ENCODE assay signal across 8 cellular contexts in the genomic region with DNA sequence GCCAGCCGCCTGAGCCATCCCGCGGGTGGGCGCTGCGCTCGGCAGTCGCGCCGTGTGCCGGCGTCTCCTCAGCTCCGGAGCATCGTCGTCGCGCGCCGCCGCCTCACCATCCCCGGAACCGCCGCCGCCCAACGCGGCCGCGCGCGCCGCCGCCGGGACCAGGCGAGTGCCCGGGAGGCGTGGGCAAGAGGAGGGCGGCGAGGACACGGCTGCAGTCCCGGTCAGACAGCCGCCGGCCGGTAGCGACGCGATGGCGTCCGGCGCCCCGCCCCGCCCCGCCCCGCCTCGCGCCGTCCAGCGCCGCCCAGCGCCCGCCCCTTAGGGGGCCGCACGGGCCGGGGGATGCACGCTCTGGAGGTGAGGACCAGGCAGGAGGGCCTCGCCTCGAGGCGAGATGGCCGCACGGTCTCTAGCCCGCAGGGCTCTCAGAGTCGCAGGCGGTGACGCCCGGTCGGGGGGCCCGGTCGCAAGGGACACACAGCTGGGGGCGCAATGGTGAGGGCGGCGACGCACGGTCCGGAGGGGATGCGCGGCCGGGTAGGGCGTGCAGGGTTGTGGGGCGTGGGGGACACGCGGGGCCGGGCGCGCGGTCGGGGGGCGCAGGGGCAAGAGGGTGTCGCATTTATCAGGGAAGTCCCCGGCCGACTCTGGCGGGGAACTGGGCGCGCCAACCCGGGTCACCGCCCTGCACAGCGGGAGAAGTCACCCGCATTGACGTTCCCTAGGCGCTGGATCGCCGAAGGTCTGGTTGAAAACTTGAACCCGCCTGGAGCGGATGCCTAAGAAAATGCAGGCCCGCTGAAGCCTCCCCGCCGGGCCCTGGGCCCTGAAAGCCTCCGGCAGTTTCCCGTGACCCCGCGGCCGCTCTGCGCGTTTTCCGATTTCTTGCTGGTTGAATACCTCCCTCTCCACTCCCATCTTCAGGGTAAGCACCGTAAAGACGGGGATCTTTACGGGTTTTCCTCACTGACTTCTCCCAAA. TPM values are rescaled to one million over a fixed set of nuclear protein-coding genes. Genes with fewer than 3 reads are reported as not detected.
DNase-seq lines count a peak whose midpoint lies in the region; ATAC-seq, FAIRE-seq and TF ChIP-seq lines count a peak whose summit lies in the region.

Gene SPIRE1 (minus strand): TSS at position 259 of the 981 bp plus-strand sequence. CDS start 241 bp downstream, at position 18.

- H3K36me3 ChIP-seq in HAP-1 (replicated peaks) = peaks cover 7% of the 10 kb centered on the region; the same call in 1 of the 2 replicates

- peak; percentile 62 for DNase-seq in GM12865 (ENCODE audit: low read depth)
- peak; percentile 72 to 81 for DNase-seq in HAP-1 (ENCODE audit: low spot score in 2 of 2)
- DNase-seq in NCI-H146 (lab: John Stamatoyannopoulos, UW) = peak; percentile 92
- DNase-seq in activated CD4-positive, alpha-beta T cell treated with anti-CD3 and anti-CD28 coated beads for 24 hours (ENCODE audit: low read depth in 2 of 2) = peak; percentile 11 to 16
- peak; percentile 82 for DNase-seq in left lobe of liver (ENCODE audit: low spot score)
- DNase-seq in stimulated activated CD4-positive, alpha-beta T cell treated with anti-CD3 and anti-CD28 coated beads, Interleukin-2, amount 100 ng/mL, for 48 hours = peak; percentile 18 to 23
- no peak for DNase-seq in D721Med (ENCODE audit: insufficient read length, low spot score)

- H3K36me3 Mint-ChIP-seq in dendritic cell treated with granulocyte-macrophage colony-stimulating factor and Interleukin-4, amounts not matched to agents 40 ng/mL and 50 ng/mL, for 4 days (ENCODE audit: low read depth) = peaks cover 11% of the 10 kb centered on the region

- H3K4me1 Mint-ChIP-seq in dendritic cell treated with granulocyte-macrophage colony-stimulating factor and Interleukin-4, amounts not matched to agents 40 ng/mL and 50 ng/mL, for 4 days (ENCODE audit: low read depth) = peaks cover 36% of the 10 kb centered on the region

- peak within 1 kb of the TSS; percentile 86 for H3K27ac Mint-ChIP-seq in dendritic cell treated with granulocyte-macrophage colony-stimulating factor and Interleukin-4, amounts not matched to agents 40 ng/mL and 50 ng/mL, for 4 days

- no peaks in the 10 kb centered on the region for H3K27me3 ChIP-seq in HAP-1 (ENCODE audit: low read depth)

- peak within 1 kb of the TSS; percentile 92 for H3K4me3 Mint-ChIP-seq in dendritic cell treated with granulocyte-macrophage colony-stimulating factor and Interleukin-4, amounts not matched to agents 40 ng/mL and 50 ng/mL, for 4 days

- peaks cover 19% of the 10 kb centered on the region for H3K27me3 Mint-ChIP-seq in dendritic cell treated with granulocyte-macrophage colony-stimulating factor and Interleukin-4, amounts not matched to agents 40 ng/mL and 50 ng/mL, for 4 days

- H3K9me3 Mint-ChIP-seq in dendritic cell treated with granulocyte-macrophage colony-stimulating factor and Interleukin-4, amounts not matched to agents 40 ng/mL and 50 ng/mL, for 4 days = no peaks in the 10 kb centered on the region

- H3K4me3 ChIP-seq in GM12865 (ENCODE audit: low read depth, low read length) = peak within 1 kb of the TSS; percentile 69
- H3K4me3 ChIP-seq in HAP-1 = peak within 1 kb of the TSS; percentile 60

- no peak for FAIRE-seq in D721Med (lab: Jason Lieb, UNC)

- ATAC-seq in left lobe of liver = peak; percentile 87

- in situ Hi-C loops in HAP-1 (cut with MboI; ENCODE audit: low sequenced_read_pairs) = no loop called here

- H3K9me3 ChIP-seq in HAP-1 = no peaks in the 10 kb centered on the region

- intact Hi-C loops in dendritic cell treated with granulocyte-macrophage colony-stimulating factor and Interleukin-4, amounts not matched to agents 40 ng/mL and 50 ng/mL, for 4 days (cut with micrococcal nuclease) = loop anchor here (1.0 to 5.0 kb wide), 3 partner anchors 51 to 281 kb away; partner anchors contain the start of genes AFG3L2 and PRELID3A

- peaks cover 23% of the 10 kb centered on the region for H3K4me1 ChIP-seq in HAP-1

- TF ChIP-seq CTCF in GM12865 (IDR thresholded peaks at IDR 0.05; ENCODE audit: insufficient read depth, low read depth, low read length, missing control alignments) (no peak), D721Med (IDR thresholded peaks at IDR 0.05; ENCODE audit: insufficient read depth, missing control alignments) (no peak)

RNA-seq across cellular contexts. Expression of gene SPIRE1, which starts in this region (rescaled TPM):
- 21.6 TPM for total RNA-seq in left lobe of liver
